In genomic region chr10:91409869-91410637, GRCh38 we compare ENCODE assay signal across 8 cellular contexts. TPM values are rescaled to one million over a fixed set of nuclear protein-coding genes. Genes with fewer than 3 reads are reported as not detected.
DNase-seq lines count a peak whose midpoint lies in the region; ATAC-seq and TF ChIP-seq lines count a peak whose summit lies in the region.

HECTD2 (plus strand) TSS chr10:91410344; CDS start chr10:91410439, 95 bp downstream.

- DNase-seq in NCI-H2171 treated with DMSO at 0.1 percent for 48 hours (lab: John Stamatoyannopoulos, UW) (peak; percentile 67), coronary artery (ENCODE audit: low spot score) (peak; percentile 78)
- peak; percentile 82 for DNase-seq in activated CD4-positive, alpha-beta T cell treated with anti-CD3 and anti-CD28 coated beads for 48 hours
- peak; percentile 88 for DNase-seq in stimulated activated CD4-positive, alpha-beta T cell treated with anti-CD3 and anti-CD28 coated beads, Interleukin-4, amount 100 ng/mL, for 1 hour

- peak within 1 kb of the TSS; percentile 92 for H2AFZ ChIP-seq in ACC112 (ENCODE audit: low read length, unreplicated experiment)

- no peak for TF ChIP-seq RAD21 in liver (IDR thresholded peaks at IDR 0.05)

- H3K36me3 ChIP-seq in ACC112 (ENCODE audit: insufficient read depth, low read length) (no peaks in the 10 kb centered on the region), liver (ENCODE audit: control insufficient read depth in 4 of 4, insufficient read depth in 3 of 4, low read depth in 1 of 4, low read length in 3 of 4) (no peaks in the 10 kb centered on the region)

- no peaks in the 10 kb centered on the region for H3K9me3 ChIP-seq in liver (ENCODE audit: control insufficient read depth in 4 of 4, low read length in 3 of 4)

- TF ChIP-seq POLR2A in GM18505 (IDR thresholded peaks at IDR 0.05; ENCODE audit: borderline replicate concordance, extremely low read depth, insufficient read depth, insufficient read length) = peak; percentile 45

- peak within 1 kb of the TSS; percentile 91 for H3K4me3 ChIP-seq in ACC112 (ENCODE audit: low read depth, low read length)
- H3K4me3 ChIP-seq in coronary artery = peak within 1 kb of the TSS; percentile 74
- H3K4me3 ChIP-seq in liver (ENCODE audit: low read depth in 1 of 3, low read length in 3 of 3) = peak within 1 kb of the TSS; percentile 67 to 79 (median 75)

- H3K79me2 ChIP-seq in ACC112 (ENCODE audit: control insufficient read depth, insufficient read depth, low read length, unreplicated experiment) = peaks cover 45% of the 10 kb centered on the region

- H3K27ac ChIP-seq in ACC112 (ENCODE audit: low read depth, low read length) (peak within 1 kb of the TSS; percentile 92), coronary artery (peak within 1 kb of the TSS; percentile 94 to 99), liver (ENCODE audit: low read depth in 1 of 2, low read length in 2 of 2) (peak within 1 kb of the TSS; percentile 86 to 97)

- peak within 1 kb of the TSS; percentile 76 to 89 for H3K9ac ChIP-seq in liver (ENCODE audit: low read depth in 1 of 2, low read length in 2 of 2)

- H3K4me1 ChIP-seq in ACC112 (ENCODE audit: control insufficient read depth, insufficient read depth, low read length, unreplicated experiment) (peaks cover 17% of the 10 kb centered on the region), liver (ENCODE audit: control insufficient read depth in 4 of 4, insufficient read depth in 4 of 4, low read length in 3 of 4) (peaks cover 0 to 10% (median 2%) of the 10 kb centered on the region in 4 donors)

- H3K27me3 ChIP-seq in ACC112 (ENCODE audit: insufficient read depth, low read length) (no peaks in the 10 kb centered on the region), liver (ENCODE audit: control insufficient read depth in 4 of 4, insufficient read depth in 4 of 4, low read length in 3 of 4) (no peaks in the 10 kb centered on the region)

- under 1% methylated on average over 111 of the region's 111 CpGs for WGBS in liver

- ATAC-seq in GM18505 (IDR thresholded peaks at IDR 0.05; ENCODE audit: unreplicated experiment) (peak; percentile 85), HG02970 (IDR thresholded peaks at IDR 0.05; ENCODE audit: low FRiP score, unreplicated experiment) (peak; percentile 91)

- TF ChIP-seq CTCF in coronary artery (IDR thresholded peaks at IDR 0.05) (peak; percentile 32), liver (IDR thresholded peaks at IDR 0.05; ENCODE audit: low read depth, low read length, missing input control) (peak; percentile 42)

TF ChIP-seq in liver, 16 proteins besides CTCF, POLR2A, EP300 and RAD21:
- TF ChIP-seq TAF1 (conservative IDR thresholded peaks at IDR 0.05) (no peak), JUND (IDR thresholded peaks at IDR 0.05) (no peak), REST (IDR thresholded peaks at IDR 0.05) (peak; percentile 6), MAX (IDR thresholded peaks at IDR 0.05) (no peak), RXRA (IDR thresholded peaks at IDR 0.05) (no peak), FOXA1 (IDR thresholded peaks at IDR 0.05) (no peak), YY1 (IDR thresholded peaks at IDR 0.05) (peak; percentile 92), SP1 (IDR thresholded peaks at IDR 0.05) (no peak), HNF4A (conservative IDR thresholded peaks at IDR 0.05) (no peak)

RNA-seq across cellular contexts. Expression of gene HECTD2, which starts in this region (rescaled TPM):
- total RNA-seq in liver = 1 to 10 TPM; 4.4 to 5.0 TPM
- polyA plus RNA-seq in liver = 1 to 10 TPM; 1.0 to 2.0 TPM

Comparison
In these comparisons a context has a peak if more than half of its experiments do, and no peak if none do; other contexts are left out.
1. Peak in every context shown above with its lines: DNase-seq, ATAC-seq, H3K4me3 ChIP-seq and H3K27ac ChIP-seq.